Comparison of ENCODE assay signal across 8 cellular contexts in the genomic region with DNA sequence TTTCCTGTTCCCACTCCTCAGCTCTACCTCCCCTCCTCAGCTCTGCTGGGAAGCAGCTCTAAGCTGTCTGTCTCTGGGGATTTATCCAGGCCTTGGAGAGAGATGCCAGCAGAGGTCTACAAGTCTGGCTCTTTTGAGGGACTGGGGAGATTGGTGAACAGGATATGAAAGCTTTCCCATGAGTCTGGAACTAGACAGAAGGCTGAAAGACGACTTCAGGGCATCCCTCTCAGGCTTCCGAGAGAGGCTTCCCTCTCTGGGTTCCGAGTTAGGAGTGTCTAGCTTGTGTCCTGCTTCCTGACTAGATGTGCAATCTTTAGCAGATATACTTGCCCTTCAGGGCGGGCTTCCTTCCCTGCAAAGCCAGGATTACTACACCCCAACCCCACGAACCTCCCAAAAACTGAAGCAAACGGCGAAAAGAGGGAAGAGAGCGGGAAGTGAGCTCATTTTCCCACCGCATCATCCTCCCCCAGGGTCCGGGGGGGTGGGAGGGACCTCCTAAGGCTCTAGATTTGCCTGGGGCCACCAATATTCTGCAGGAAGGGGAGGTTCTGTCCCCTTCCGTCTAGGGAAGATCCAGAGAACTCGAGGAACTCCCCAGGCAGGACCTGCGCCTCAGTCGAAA. TPM values are rescaled to one million over a fixed set of nuclear protein-coding genes. Genes with fewer than 3 reads are reported as not detected.
DNase-seq lines count a peak whose midpoint lies in the region; ATAC-seq and TF ChIP-seq lines count a peak whose summit lies in the region.

No MANE protein-coding gene starts in this region.

- peak overlapping the region; percentile 95 to 99 for H3K27ac Mint-ChIP-seq in activated naive CD4-positive, alpha-beta T cell treated with anti-CD3 and anti-CD28 coated beads, Interleukin-2, amount 50 U/mL, for 72 hours

- no peaks in the 10 kb centered on the region for H3K9me2 ChIP-seq in Karpas-422 (replicated peaks; ENCODE audit: insufficient read depth, low read length)

- H2BK12ac ChIP-seq in trophoblast cell (ENCODE audit: low read length), result no peak overlapping the region

- peak overlapping the region; percentile 71 for H3K14ac ChIP-seq in trophoblast cell (ENCODE audit: low read length)

- intact Hi-C loops in left ventricle myocardium inferior (cut with micrococcal nuclease), result no loop called here

- H3K9me3 ChIP-seq in Karpas-422 (ENCODE audit: low read length) (no peaks in the 10 kb centered on the region), left ventricle myocardium inferior (replicated peaks) (no peaks in the 10 kb centered on the region), trophoblast cell (ENCODE audit: insufficient read depth, low read depth, low read length) (no peaks in the 10 kb centered on the region)

- no peak for TF ChIP-seq CTCF in left ventricle myocardium inferior (IDR thresholded peaks at IDR 0.05; ENCODE audit: borderline replicate concordance)

- H3K4me1 ChIP-seq in Karpas-422 (ENCODE audit: low read length), result peaks cover 60% of the 10 kb centered on the region
- H3K4me1 ChIP-seq in left ventricle myocardium inferior, result peaks cover 40% of the 10 kb centered on the region
- H3K4me1 ChIP-seq in trophoblast cell (ENCODE audit: control insufficient read depth in 1 of 2, insufficient read depth in 2 of 2, low read length in 2 of 2), result peaks cover 5 to 11% of the 10 kb centered on the region in 2 experiments

- H3K36me3 ChIP-seq in Karpas-422 (ENCODE audit: insufficient read depth, low read length) (peaks cover 18% of the 10 kb centered on the region), left ventricle myocardium inferior (peaks cover 21% of the 10 kb centered on the region), trophoblast cell (ENCODE audit: control insufficient read depth in 1 of 2, insufficient read depth in 2 of 2, low read length in 2 of 2) (no peaks in the 10 kb centered on the region)

- H2BK5ac ChIP-seq in trophoblast cell (ENCODE audit: low read depth, low read length, poor library complexity), result peak overlapping the region; percentile 23

- no peaks in the 10 kb centered on the region for H4K20me1 ChIP-seq in Karpas-422 (ENCODE audit: insufficient read depth, low read depth, low read length)

- peak overlapping the region; percentile 83 for H3K27ac ChIP-seq in Karpas-422 (ENCODE audit: low read length)
- peak overlapping the region; percentile 95 for H3K27ac ChIP-seq in left ventricle myocardium inferior (replicated peaks)
- peak overlapping the region; percentile 41 for H3K27ac ChIP-seq in trophoblast cell (ENCODE audit: low read depth, low read length)

- H4K8ac ChIP-seq in trophoblast cell (ENCODE audit: low read depth, low read length), result peak overlapping the region; percentile 99

- no peak for TF ChIP-seq POLR2A in GM18505 (IDR thresholded peaks at IDR 0.05; ENCODE audit: borderline replicate concordance, extremely low read depth, insufficient read depth, insufficient read length)

- WGBS in trophoblast cell (ENCODE audit: extremely low coverage, insufficient coverage, insufficient read length), result no CpG with 5 or more reads among the region's 14 CpGs

- DNase-seq in CD1c-positive myeloid dendritic cell (ENCODE audit: extremely low spot score) (peak; percentile 72), Karpas-422 (peak; percentile 64), left ventricle myocardium inferior (peak; percentile 39), trophoblast cell (peak in 1 of 2 donors; percentile 2), SKM-1 (lab: John Stamatoyannopoulos, UW; ENCODE audit: unreplicated experiment) (no peak)
- peak in 1 of 2 donors; percentile 10 for DNase-seq in activated naive CD4-positive, alpha-beta T cell treated with anti-CD3 and anti-CD28 coated beads, Interleukin-2, amount 50 U/mL, for 72 hours (ENCODE audit: low spot score in 2 of 2)

- no peak overlapping the region for H3K23ac ChIP-seq in trophoblast cell (ENCODE audit: low read length)

- H2AFZ ChIP-seq in Karpas-422 (ENCODE audit: low read length) (peak overlapping the region; percentile 68; the same call in 1 of the 2 replicates), trophoblast cell (ENCODE audit: insufficient read depth, low read length, poor library complexity) (peak overlapping the region; percentile 97)

- peak overlapping the region; percentile 78 for H4K12ac ChIP-seq in trophoblast cell (ENCODE audit: low read depth, low read length)

- H3K79me2 ChIP-seq in Karpas-422 (ENCODE audit: low read length), result peaks cover 26% of the 10 kb centered on the region
- peaks cover 6% of the 10 kb centered on the region for H3K79me2 ChIP-seq in trophoblast cell (ENCODE audit: control insufficient read depth, insufficient read depth, low read length, poor library complexity)

- H2AK5ac ChIP-seq in trophoblast cell (ENCODE audit: low read length), result no peak overlapping the region

- peaks cover 6 to 9% of the 10 kb centered on the region in 2 donors for H3K36me3 Mint-ChIP-seq in activated naive CD4-positive, alpha-beta T cell treated with anti-CD3 and anti-CD28 coated beads, Interleukin-2, amount 50 U/mL, for 72 hours

- H3K9ac ChIP-seq in Karpas-422 (ENCODE audit: low read length), result peak overlapping the region; percentile 88
- peak overlapping the region; percentile 70 for H3K9ac ChIP-seq in trophoblast cell (ENCODE audit: low read length)

- H3K4me2 ChIP-seq in Karpas-422 (ENCODE audit: low read depth, low read length, poor library complexity, severe bottlenecking) (peak overlapping the region; percentile 96), trophoblast cell (ENCODE audit: low read length) (peak overlapping the region; percentile 69)

- H3K27me3 ChIP-seq in Karpas-422 (ENCODE audit: low read length) (no peaks in the 10 kb centered on the region), left ventricle myocardium inferior (ENCODE audit: low read depth) (no peaks in the 10 kb centered on the region), trophoblast cell (ENCODE audit: insufficient read depth, low read length) (no peaks in the 10 kb centered on the region)

- H3K79me1 ChIP-seq in trophoblast cell (ENCODE audit: low read length), result peaks cover 7% of the 10 kb centered on the region

- peak overlapping the region; percentile 66 for H3K18ac ChIP-seq in trophoblast cell (ENCODE audit: low read length)

- peak overlapping the region; percentile 85 for H4K91ac ChIP-seq in trophoblast cell (ENCODE audit: low read depth, low read length)

- ATAC-seq in GM19395 (IDR thresholded peaks at IDR 0.05; ENCODE audit: unreplicated experiment), result peak; percentile 35
- ATAC-seq in activated naive CD4-positive, alpha-beta T cell treated with anti-CD3 and anti-CD28 coated beads, Interleukin-2, amount 50 U/mL, for 72 hours, result peak; percentile 16 to 43
- ATAC-seq in GM18505 (IDR thresholded peaks at IDR 0.05; ENCODE audit: unreplicated experiment), result no peak

- no peaks in the 10 kb centered on the region for H3K9me3 Mint-ChIP-seq in activated naive CD4-positive, alpha-beta T cell treated with anti-CD3 and anti-CD28 coated beads, Interleukin-2, amount 50 U/mL, for 72 hours

- H3K4me3 ChIP-seq in Karpas-422 (ENCODE audit: low read length), result peak overlapping the region; percentile 90
- peak overlapping the region; percentile 89 for H3K4me3 ChIP-seq in left ventricle myocardium inferior
- peak overlapping the region; percentile 82 for H3K4me3 ChIP-seq in trophoblast cell (ENCODE audit: low read depth, low read length)

- peak overlapping the region; percentile 39 for H2BK120ac ChIP-seq in trophoblast cell (ENCODE audit: insufficient read depth, low read length, poor library complexity)

- H3K4ac ChIP-seq in trophoblast cell (ENCODE audit: low read depth, low read length), result peak overlapping the region; percentile 90

RNA-seq across cellular contexts. Expression of a gene that starts 0.6 kb away (rescaled TPM):
- total RNA-seq in Karpas-422 (2014; rRNA removed; shearing (Covaris generic); ENCODE audit: low replicate concordance), result 27.5 and 66.5 TPM in 2 replicates
- 10 to 100 TPM; 11.8 to 15.9 TPM for total RNA-seq in activated naive CD4-positive, alpha-beta T cell treated with anti-CD3 and anti-CD28 coated beads, Interleukin-2, amount 50 U/mL, for 72 hours
- total RNA-seq in left ventricle myocardium inferior, result 8.3 TPM
- 13.7 and 13.8 TPM in 2 replicates for polyA plus RNA-seq in trophoblast cell (2013)

RNA-seq across cellular contexts. Expression of a gene that starts 47.2 kb away (rescaled TPM):
- 18.9 and 43.5 TPM in 2 replicates for total RNA-seq in Karpas-422 (2014; rRNA removed; shearing (Covaris generic); ENCODE audit: low replicate concordance)
- 10 to 100 TPM; 15.0 to 20.9 TPM for total RNA-seq in activated naive CD4-positive, alpha-beta T cell treated with anti-CD3 and anti-CD28 coated beads, Interleukin-2, amount 50 U/mL, for 72 hours
- total RNA-seq in left ventricle myocardium inferior, result 14.6 TPM
- polyA plus RNA-seq in trophoblast cell (2013), result 8.8 and 9.9 TPM in 2 replicates

RNA-seq across cellular contexts. Expression of a gene that starts 55.1 kb away (rescaled TPM):
- 4.1 and 9.5 TPM in 2 replicates for total RNA-seq in Karpas-422 (2014; rRNA removed; shearing (Covaris generic); ENCODE audit: low replicate concordance)
- under 1 TPM; 0.71 to 0.84 TPM for total RNA-seq in activated naive CD4-positive, alpha-beta T cell treated with anti-CD3 and anti-CD28 coated beads, Interleukin-2, amount 50 U/mL, for 72 hours
- 0.05 TPM for total RNA-seq in left ventricle myocardium inferior
- polyA plus RNA-seq in trophoblast cell (2013), result 0.26 and 0.31 TPM in 2 replicates

Comparison
In these comparisons a context has a peak if more than half of its experiments do, and no peak if none do; other contexts are left out.
1. H3K27ac ChIP-seq: peak in every context shown above with its lines; median percentile 95 in left ventricle myocardium inferior; 83 in Karpas-422; 41 in trophoblast cell.